In genomic region chr1:11680270-11681070, GRCh38 we compare ENCODE assay signal across 1 cellular context.
TF ChIP-seq lines count a peak whose summit lies in the region.

No MANE protein-coding gene starts in this region.

TF ChIP-seq in HepG2, 621 proteins besides CTCF, POLR2A, EP300 and RAD21 (continued from another document and continues in another):
- TF ChIP-seq U2AF1 (optimal IDR thresholded peaks at IDR 0.05; ENCODE audit: low read depth, low read length) (no peak), ZNF576 (CRISPR knock-in tag; IDR thresholded peaks at IDR 0.05) (no peak), ZBTB34 (CRISPR knock-in tag; IDR thresholded peaks at IDR 0.05) (no peak), TBX2 (CRISPR knock-in tag; IDR thresholded peaks at IDR 0.05; ENCODE audit: borderline replicate concordance) (peak; percentile 40; the same call in 1 of the 2 replicates), TP53 (CRISPR knock-in tag; conservative IDR thresholded peaks at IDR 0.05) (no peak), ZNF605 (CRISPR knock-in tag; IDR thresholded peaks at IDR 0.05) (no peak; the same call in 1 of the 2 replicates), TAF15 (IDR thresholded peaks at IDR 0.05; ENCODE audit: low read depth, low read length, poor library complexity, severe bottlenecking) (peak; percentile 3), PCBP1 (IDR thresholded peaks at IDR 0.05; ENCODE audit: borderline replicate concordance, low read depth, low read length) (no peak), KDM4B (CRISPR knock-in tag; IDR thresholded peaks at IDR 0.05) (no peak), DR1 (CRISPR knock-in tag; IDR thresholded peaks at IDR 0.05) (no peak), ATF3 (CRISPR knock-in tag; IDR thresholded peaks at IDR 0.05) (peak; percentile 10; the same call in 1 of the 2 replicates), GFI1 (CRISPR knock-in tag; IDR thresholded peaks at IDR 0.05; ENCODE audit: borderline replicate concordance) (no peak), CREBL2 (CRISPR knock-in tag; IDR thresholded peaks at IDR 0.05; ENCODE audit: borderline replicate concordance) (no peak), CCDC6 (CRISPR knock-in tag; IDR thresholded peaks at IDR 0.05) (no peak), RARA (CRISPR knock-in tag; IDR thresholded peaks at IDR 0.05) (no peak), TFDP2 (CRISPR knock-in tag; IDR thresholded peaks at IDR 0.05) (no peak), NONO (IDR thresholded peaks at IDR 0.05) (no peak), NONO (CRISPR knock-in tag; conservative IDR thresholded peaks at IDR 0.05) (0 out of 2 replicates have a peak, but pooled peaks have one; percentile 12), LCORL (IDR thresholded peaks at IDR 0.05) (no peak), LCORL (CRISPR knock-in tag; IDR thresholded peaks at IDR 0.05) (no peak), ZNF557 (CRISPR knock-in tag; IDR thresholded peaks at IDR 0.05) (no peak), TCF12 (IDR thresholded peaks at IDR 0.05) (no peak), TCF12 (CRISPR knock-in tag; IDR thresholded peaks at IDR 0.05) (0 out of 2 replicates have a peak, but pooled peaks have one; percentile 18), RAD51 (IDR thresholded peaks at IDR 0.05; ENCODE audit: borderline replicate concordance) (no peak), JDP2 (CRISPR knock-in tag; IDR thresholded peaks at IDR 0.05; ENCODE audit: borderline replicate concordance) (no peak), ZNF616 (CRISPR knock-in tag; IDR thresholded peaks at IDR 0.05; ENCODE audit: low read depth) (no peak), HOXD1 (CRISPR knock-in tag; IDR thresholded peaks at IDR 0.05) (peak; percentile 5; the same call in 1 of the 2 replicates), MIER3 (CRISPR knock-in tag; IDR thresholded peaks at IDR 0.05; ENCODE audit: borderline replicate concordance) (no peak), HINFP (CRISPR knock-in tag; IDR thresholded peaks at IDR 0.05; ENCODE audit: low read depth) (peak; percentile 99), ZNF703 (CRISPR knock-in tag; IDR thresholded peaks at IDR 0.05; ENCODE audit: borderline replicate concordance) (no peak), CREB3 (CRISPR knock-in tag; IDR thresholded peaks at IDR 0.05) (0 out of 2 replicates have a peak, but pooled peaks have one; percentile 19), GLMP (CRISPR knock-in tag; IDR thresholded peaks at IDR 0.05; ENCODE audit: borderline replicate concordance) (no peak), ZNF362 (CRISPR knock-in tag; IDR thresholded peaks at IDR 0.05; ENCODE audit: borderline replicate concordance) (no peak), MLLT10 (CRISPR knock-in tag; IDR thresholded peaks at IDR 0.05) (no peak), ZNF543 (CRISPR knock-in tag; IDR thresholded peaks at IDR 0.05) (peak; percentile 44; the same call in 1 of the 2 replicates), ZFP37 (CRISPR knock-in tag; IDR thresholded peaks at IDR 0.05; ENCODE audit: borderline replicate concordance) (no peak), CENPBD1 (CRISPR knock-in tag; IDR thresholded peaks at IDR 0.05; ENCODE audit: borderline replicate concordance, low read depth) (no peak), STAT6 (CRISPR knock-in tag; IDR thresholded peaks at IDR 0.05; ENCODE audit: borderline replicate concordance) (no peak), ZFP91 (CRISPR knock-in tag; IDR thresholded peaks at IDR 0.05; ENCODE audit: borderline replicate concordance) (no peak; the same call in 1 of the 2 replicates), RBAK (CRISPR knock-in tag; IDR thresholded peaks at IDR 0.05) (no peak), ZNF138 (CRISPR knock-in tag; IDR thresholded peaks at IDR 0.05; ENCODE audit: low read depth) (0 out of 2 replicates have a peak, but pooled peaks have one; percentile 22), MEIS1 (CRISPR knock-in tag; IDR thresholded peaks at IDR 0.05; ENCODE audit: borderline replicate concordance) (no peak), SMC3 (IDR thresholded peaks at IDR 0.05; ENCODE audit: low read length) (no peak), HBP1 (CRISPR knock-in tag; IDR thresholded peaks at IDR 0.05; ENCODE audit: low read depth) (0 out of 2 replicates have a peak, but pooled peaks have one; percentile 14), TOPORS (CRISPR knock-in tag; IDR thresholded peaks at IDR 0.05) (no peak), NR1H2 (CRISPR knock-in tag; IDR thresholded peaks at IDR 0.05; ENCODE audit: borderline replicate concordance, low read depth) (no peak), CBFB (CRISPR knock-in tag; IDR thresholded peaks at IDR 0.05) (no peak), ZSCAN5A (CRISPR knock-in tag; IDR thresholded peaks at IDR 0.05; ENCODE audit: borderline replicate concordance) (no peak), ZMYM4 (CRISPR knock-in tag; IDR thresholded peaks at IDR 0.05) (no peak), RFX1 (IDR thresholded peaks at IDR 0.05) (no peak), MAX (IDR thresholded peaks at IDR 0.05) (no peak), HOXA5 (CRISPR knock-in tag; IDR thresholded peaks at IDR 0.05) (no peak)
